In the genomic region with DNA sequence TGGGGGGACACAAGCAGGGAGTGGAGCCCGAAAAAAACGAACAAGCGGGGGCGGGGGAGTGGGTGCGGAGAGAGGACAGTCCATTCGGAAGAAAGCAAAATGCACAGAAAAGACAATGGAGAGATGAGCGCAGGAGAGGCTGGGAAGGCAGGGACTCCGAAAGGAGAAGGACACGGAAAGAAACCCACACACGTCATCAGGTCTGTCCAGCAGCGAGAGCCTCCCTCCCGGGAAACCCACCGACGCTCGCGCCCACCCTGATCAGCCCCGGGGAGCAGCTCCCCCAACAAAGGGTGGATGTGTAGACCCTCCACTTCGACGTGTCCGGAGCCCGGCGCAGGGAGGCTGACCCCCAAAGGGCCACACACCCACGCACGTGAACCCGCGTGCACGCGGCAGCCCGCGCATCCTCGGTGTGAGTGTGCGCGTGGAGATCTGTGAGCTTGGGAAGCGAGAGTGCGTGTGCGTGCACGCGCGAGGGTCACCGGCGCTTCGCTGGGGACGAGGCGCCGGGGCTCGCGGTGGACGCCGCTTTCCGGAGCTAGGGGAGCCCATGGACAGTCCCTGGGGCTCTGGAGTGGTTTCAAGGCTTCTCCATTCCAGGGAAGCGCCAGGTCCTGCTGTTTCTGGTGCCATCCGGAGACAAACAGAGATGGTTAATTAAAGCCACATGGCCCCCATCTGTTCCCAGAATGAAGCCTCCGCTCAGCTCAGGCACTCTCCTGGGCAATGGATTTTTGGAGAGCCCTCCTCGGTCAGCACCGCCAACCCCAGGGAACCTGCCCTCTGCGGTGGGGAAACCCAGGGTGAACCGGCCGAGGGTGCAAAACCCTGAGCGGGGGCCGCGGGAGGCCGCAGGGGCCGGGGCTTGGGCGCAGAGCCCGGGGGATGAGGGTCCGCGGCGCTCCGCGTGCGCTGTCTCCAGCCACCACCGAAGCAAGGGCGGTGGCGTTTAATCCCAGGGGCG, we compare ENCODE assay signal across 1 cellular context.
TF ChIP-seq lines count a peak whose summit lies in the region.

No MANE protein-coding gene starts in this region.

TF ChIP-seq in K562, 482 proteins besides CTCF, POLR2A, EP300 and RAD21 (continued from another document and continues in another):
- TF ChIP-seq, protein P1, sequence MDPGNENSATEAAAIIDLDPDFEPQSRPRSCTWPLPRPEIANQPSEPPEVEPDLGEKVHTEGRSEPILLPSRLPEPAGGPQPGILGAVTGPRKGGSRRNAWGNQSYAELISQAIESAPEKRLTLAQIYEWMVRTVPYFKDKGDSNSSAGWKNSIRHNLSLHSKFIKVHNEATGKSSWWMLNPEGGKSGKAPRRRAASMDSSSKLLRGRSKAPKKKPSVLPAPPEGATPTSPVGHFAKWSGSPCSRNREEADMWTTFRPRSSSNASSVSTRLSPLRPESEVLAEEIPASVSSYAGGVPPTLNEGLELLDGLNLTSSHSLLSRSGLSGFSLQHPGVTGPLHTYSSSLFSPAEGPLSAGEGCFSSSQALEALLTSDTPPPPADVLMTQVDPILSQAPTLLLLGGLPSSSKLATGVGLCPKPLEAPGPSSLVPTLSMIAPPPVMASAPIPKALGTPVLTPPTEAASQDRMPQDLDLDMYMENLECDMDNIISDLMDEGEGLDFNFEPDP (CRISPR knock-in tag; IDR thresholded peaks at IDR 0.05): no peak
- TF ChIP-seq, protein P2, sequence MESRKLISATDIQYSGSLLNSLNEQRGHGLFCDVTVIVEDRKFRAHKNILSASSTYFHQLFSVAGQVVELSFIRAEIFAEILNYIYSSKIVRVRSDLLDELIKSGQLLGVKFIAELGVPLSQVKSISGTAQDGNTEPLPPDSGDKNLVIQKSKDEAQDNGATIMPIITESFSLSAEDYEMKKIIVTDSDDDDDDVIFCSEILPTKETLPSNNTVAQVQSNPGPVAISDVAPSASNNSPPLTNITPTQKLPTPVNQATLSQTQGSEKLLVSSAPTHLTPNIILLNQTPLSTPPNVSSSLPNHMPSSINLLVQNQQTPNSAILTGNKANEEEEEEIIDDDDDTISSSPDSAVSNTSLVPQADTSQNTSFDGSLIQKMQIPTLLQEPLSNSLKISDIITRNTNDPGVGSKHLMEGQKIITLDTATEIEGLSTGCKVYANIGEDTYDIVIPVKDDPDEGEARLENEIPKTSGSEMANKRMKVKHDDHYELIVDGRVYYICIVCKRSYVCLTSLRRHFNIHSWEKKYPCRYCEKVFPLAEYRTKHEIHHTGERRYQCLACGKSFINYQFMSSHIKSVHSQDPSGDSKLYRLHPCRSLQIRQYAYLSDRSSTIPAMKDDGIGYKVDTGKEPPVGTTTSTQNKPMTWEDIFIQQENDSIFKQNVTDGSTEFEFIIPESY (CRISPR knock-in tag; IDR thresholded peaks at IDR 0.05): peak; percentile 99
- TF ChIP-seq, protein P3, sequence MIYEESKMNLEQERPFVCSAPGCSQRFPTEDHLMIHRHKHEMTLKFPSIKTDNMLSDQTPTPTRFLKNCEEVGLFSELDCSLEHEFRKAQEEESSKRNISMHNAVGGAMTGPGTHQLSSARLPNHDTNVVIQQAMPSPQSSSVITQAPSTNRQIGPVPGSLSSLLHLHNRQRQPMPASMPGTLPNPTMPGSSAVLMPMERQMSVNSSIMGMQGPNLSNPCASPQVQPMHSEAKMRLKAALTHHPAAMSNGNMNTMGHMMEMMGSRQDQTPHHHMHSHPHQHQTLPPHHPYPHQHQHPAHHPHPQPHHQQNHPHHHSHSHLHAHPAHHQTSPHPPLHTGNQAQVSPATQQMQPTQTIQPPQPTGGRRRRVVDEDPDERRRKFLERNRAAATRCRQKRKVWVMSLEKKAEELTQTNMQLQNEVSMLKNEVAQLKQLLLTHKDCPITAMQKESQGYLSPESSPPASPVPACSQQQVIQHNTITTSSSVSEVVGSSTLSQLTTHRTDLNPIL (CRISPR knock-in tag; IDR thresholded peaks at IDR 0.05): no peak
- TF ChIP-seq MTF1 (CRISPR knock-in tag; IDR thresholded peaks at IDR 0.05; ENCODE audit: borderline replicate concordance) (no peak), CHD2 (IDR thresholded peaks at IDR 0.05; ENCODE audit: low read depth, low read length) (no peak), ZBTB1 (CRISPR knock-in tag; IDR thresholded peaks at IDR 0.05; ENCODE audit: borderline replicate concordance, low read depth) (no peak), BHLHE40 (IDR thresholded peaks at IDR 0.05; ENCODE audit: low read length) (no peak), TRIM28 (IDR thresholded peaks at IDR 0.05) (no peak), ZNF121 (CRISPR knock-in tag; conservative IDR thresholded peaks at IDR 0.05) (no peak), SMARCE1 (IDR thresholded peaks at IDR 0.05) (no peak), ZSCAN32 (CRISPR knock-in tag; IDR thresholded peaks at IDR 0.05) (no peak), ZNF354B (CRISPR knock-in tag; IDR thresholded peaks at IDR 0.05) (no peak), FIP1L1 (IDR thresholded peaks at IDR 0.05; ENCODE audit: low read depth, low read length, poor library complexity, severe bottlenecking) (no peak), SREBF1 (IDR thresholded peaks at IDR 0.05; ENCODE audit: borderline replicate concordance, low read depth, low read length) (no peak), STAT5A (IDR thresholded peaks at IDR 0.05; ENCODE audit: borderline replicate concordance, low read length) (no peak), YY1 (IDR thresholded peaks at IDR 0.05; ENCODE audit: borderline replicate concordance in 1 of 3, control insufficient read depth in 1 of 3, extremely low read depth in 1 of 3, insufficient read depth in 3 of 3, insufficient read length in 1 of 3, insufficient replicate concordance in 2 of 3, low read depth in 1 of 3, low read length in 2 of 3) (peak in 1 of 3 experiments; percentile 4), MCM5 (IDR thresholded peaks at IDR 0.05; ENCODE audit: low read depth) (no peak), DACH1 (IDR thresholded peaks at IDR 0.05; ENCODE audit: partially characterized antibody) (no peak), GATA2 (CRISPR knock-in tag; IDR thresholded peaks at IDR 0.05) (0 out of 2 replicates have a peak, but pooled peaks have one; percentile 33), FOXK2 (conservative IDR thresholded peaks at IDR 0.05 in 1 of 2, IDR thresholded peaks at IDR 0.05 in 1 of 2; ENCODE audit: low read depth in 2 of 2) (no peak), SRSF7 (optimal IDR thresholded peaks at IDR 0.05; ENCODE audit: low read depth, low read length) (peak; percentile 57), ZNF41 (CRISPR knock-in tag; conservative IDR thresholded peaks at IDR 0.05) (no peak), ZNF24 (IDR thresholded peaks at IDR 0.05) (no peak), ZNF133 (CRISPR knock-in tag; IDR thresholded peaks at IDR 0.05) (no peak), TBP (optimal IDR thresholded peaks at IDR 0.05; ENCODE audit: low read depth, low read length) (no peak), KAT7 (CRISPR knock-in tag; IDR thresholded peaks at IDR 0.05; ENCODE audit: borderline replicate concordance) (0 out of 2 replicates have a peak, but pooled peaks have one; percentile 17), HIVEP1 (CRISPR knock-in tag; IDR thresholded peaks at IDR 0.05) (no peak), TGIF2 (CRISPR knock-in tag; IDR thresholded peaks at IDR 0.05) (0 out of 2 replicates have a peak, but pooled peaks have one; percentile 16), GATAD2B (IDR thresholded peaks at IDR 0.05; ENCODE audit: borderline replicate concordance) (no peak), C11orf30 (IDR thresholded peaks at IDR 0.05; ENCODE audit: low read depth) (no peak), RBM39 (optimal IDR thresholded peaks at IDR 0.05; ENCODE audit: low read depth, low read length) (no peak)
- TF ChIP-seq, protein P4, sequence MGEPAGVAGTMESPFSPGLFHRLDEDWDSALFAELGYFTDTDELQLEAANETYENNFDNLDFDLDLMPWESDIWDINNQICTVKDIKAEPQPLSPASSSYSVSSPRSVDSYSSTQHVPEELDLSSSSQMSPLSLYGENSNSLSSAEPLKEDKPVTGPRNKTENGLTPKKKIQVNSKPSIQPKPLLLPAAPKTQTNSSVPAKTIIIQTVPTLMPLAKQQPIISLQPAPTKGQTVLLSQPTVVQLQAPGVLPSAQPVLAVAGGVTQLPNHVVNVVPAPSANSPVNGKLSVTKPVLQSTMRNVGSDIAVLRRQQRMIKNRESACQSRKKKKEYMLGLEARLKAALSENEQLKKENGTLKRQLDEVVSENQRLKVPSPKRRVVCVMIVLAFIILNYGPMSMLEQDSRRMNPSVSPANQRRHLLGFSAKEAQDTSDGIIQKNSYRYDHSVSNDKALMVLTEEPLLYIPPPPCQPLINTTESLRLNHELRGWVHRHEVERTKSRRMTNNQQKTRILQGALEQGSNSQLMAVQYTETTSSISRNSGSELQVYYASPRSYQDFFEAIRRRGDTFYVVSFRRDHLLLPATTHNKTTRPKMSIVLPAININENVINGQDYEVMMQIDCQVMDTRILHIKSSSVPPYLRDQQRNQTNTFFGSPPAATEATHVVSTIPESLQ (CRISPR knock-in tag; IDR thresholded peaks at IDR 0.05): no peak
- TF ChIP-seq, protein P5, sequence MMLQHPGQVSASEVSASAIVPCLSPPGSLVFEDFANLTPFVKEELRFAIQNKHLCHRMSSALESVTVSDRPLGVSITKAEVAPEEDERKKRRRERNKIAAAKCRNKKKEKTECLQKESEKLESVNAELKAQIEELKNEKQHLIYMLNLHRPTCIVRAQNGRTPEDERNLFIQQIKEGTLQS (IDR thresholded peaks at IDR 0.05): peak; percentile 51; the same call in 1 of the 2 replicates
- TF ChIP-seq, protein P5 (CRISPR knock-in tag; conservative IDR thresholded peaks at IDR 0.05): no peak
- TF ChIP-seq, protein P6, sequence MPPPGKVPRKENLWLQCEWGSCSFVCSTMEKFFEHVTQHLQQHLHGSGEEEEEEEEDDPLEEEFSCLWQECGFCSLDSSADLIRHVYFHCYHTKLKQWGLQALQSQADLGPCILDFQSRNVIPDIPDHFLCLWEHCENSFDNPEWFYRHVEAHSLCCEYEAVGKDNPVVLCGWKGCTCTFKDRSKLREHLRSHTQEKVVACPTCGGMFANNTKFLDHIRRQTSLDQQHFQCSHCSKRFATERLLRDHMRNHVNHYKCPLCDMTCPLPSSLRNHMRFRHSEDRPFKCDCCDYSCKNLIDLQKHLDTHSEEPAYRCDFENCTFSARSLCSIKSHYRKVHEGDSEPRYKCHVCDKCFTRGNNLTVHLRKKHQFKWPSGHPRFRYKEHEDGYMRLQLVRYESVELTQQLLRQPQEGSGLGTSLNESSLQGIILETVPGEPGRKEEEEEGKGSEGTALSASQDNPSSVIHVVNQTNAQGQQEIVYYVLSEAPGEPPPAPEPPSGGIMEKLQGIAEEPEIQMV (tag; conservative IDR thresholded peaks at IDR 0.05; ENCODE audit: low read depth): no peak
- TF ChIP-seq, protein P7, sequence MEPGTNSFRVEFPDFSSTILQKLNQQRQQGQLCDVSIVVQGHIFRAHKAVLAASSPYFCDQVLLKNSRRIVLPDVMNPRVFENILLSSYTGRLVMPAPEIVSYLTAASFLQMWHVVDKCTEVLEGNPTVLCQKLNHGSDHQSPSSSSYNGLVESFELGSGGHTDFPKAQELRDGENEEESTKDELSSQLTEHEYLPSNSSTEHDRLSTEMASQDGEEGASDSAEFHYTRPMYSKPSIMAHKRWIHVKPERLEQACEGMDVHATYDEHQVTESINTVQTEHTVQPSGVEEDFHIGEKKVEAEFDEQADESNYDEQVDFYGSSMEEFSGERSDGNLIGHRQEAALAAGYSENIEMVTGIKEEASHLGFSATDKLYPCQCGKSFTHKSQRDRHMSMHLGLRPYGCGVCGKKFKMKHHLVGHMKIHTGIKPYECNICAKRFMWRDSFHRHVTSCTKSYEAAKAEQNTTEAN (CRISPR knock-in tag; IDR thresholded peaks at IDR 0.05): no peak
- TF ChIP-seq, protein P8, sequence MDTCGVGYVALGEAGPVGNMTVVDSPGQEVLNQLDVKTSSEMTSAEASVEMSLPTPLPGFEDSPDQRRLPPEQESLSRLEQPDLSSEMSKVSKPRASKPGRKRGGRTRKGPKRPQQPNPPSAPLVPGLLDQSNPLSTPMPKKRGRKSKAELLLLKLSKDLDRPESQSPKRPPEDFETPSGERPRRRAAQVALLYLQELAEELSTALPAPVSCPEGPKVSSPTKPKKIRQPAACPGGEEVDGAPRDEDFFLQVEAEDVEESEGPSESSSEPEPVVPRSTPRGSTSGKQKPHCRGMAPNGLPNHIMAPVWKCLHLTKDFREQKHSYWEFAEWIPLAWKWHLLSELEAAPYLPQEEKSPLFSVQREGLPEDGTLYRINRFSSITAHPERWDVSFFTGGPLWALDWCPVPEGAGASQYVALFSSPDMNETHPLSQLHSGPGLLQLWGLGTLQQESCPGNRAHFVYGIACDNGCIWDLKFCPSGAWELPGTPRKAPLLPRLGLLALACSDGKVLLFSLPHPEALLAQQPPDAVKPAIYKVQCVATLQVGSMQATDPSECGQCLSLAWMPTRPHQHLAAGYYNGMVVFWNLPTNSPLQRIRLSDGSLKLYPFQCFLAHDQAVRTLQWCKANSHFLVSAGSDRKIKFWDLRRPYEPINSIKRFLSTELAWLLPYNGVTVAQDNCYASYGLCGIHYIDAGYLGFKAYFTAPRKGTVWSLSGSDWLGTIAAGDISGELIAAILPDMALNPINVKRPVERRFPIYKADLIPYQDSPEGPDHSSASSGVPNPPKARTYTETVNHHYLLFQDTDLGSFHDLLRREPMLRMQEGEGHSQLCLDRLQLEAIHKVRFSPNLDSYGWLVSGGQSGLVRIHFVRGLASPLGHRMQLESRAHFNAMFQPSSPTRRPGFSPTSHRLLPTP (IDR thresholded peaks at IDR 0.05; ENCODE audit: borderline replicate concordance, extremely low read depth, insufficient read length): no peak
- TF ChIP-seq, protein P9, sequence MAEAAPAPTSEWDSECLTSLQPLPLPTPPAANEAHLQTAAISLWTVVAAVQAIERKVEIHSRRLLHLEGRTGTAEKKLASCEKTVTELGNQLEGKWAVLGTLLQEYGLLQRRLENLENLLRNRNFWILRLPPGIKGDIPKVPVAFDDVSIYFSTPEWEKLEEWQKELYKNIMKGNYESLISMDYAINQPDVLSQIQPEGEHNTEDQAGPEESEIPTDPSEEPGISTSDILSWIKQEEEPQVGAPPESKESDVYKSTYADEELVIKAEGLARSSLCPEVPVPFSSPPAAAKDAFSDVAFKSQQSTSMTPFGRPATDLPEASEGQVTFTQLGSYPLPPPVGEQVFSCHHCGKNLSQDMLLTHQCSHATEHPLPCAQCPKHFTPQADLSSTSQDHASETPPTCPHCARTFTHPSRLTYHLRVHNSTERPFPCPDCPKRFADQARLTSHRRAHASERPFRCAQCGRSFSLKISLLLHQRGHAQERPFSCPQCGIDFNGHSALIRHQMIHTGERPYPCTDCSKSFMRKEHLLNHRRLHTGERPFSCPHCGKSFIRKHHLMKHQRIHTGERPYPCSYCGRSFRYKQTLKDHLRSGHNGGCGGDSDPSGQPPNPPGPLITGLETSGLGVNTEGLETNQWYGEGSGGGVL (CRISPR knock-in tag; IDR thresholded peaks at IDR 0.05): no peak
- TF ChIP-seq, protein P10, sequence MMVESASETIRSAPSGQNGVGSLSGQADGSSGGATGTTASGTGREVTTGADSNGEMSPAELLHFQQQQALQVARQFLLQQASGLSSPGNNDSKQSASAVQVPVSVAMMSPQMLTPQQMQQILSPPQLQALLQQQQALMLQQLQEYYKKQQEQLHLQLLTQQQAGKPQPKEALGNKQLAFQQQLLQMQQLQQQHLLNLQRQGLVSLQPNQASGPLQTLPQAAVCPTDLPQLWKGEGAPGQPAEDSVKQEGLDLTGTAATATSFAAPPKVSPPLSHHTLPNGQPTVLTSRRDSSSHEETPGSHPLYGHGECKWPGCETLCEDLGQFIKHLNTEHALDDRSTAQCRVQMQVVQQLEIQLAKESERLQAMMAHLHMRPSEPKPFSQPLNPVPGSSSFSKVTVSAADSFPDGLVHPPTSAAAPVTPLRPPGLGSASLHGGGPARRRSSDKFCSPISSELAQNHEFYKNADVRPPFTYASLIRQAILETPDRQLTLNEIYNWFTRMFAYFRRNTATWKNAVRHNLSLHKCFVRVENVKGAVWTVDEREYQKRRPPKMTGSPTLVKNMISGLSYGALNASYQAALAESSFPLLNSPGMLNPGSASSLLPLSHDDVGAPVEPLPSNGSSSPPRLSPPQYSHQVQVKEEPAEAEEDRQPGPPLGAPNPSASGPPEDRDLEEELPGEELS (CRISPR knock-in tag; IDR thresholded peaks at IDR 0.05; ENCODE audit: borderline replicate concordance): no peak
